In genomic region chr9:73107489-73108069, GRCh38 we compare ENCODE assay signal across 8 cellular contexts. TPM values are rescaled to one million over a fixed set of nuclear protein-coding genes. Genes with fewer than 3 reads are reported as not detected.
DNase-seq lines count a peak whose midpoint lies in the region; ATAC-seq and TF ChIP-seq lines count a peak whose summit lies in the region.
"Not testable (repeated sequence)": the region's sequence is repeated elsewhere in the genome, so short reads cannot be mapped to it uniquely, and the experiment has no call there.

No MANE protein-coding gene starts in this region.

- not testable (repeated sequence) for H3K27me3 ChIP-seq in breast epithelium

- not testable (repeated sequence) for H3K4me1 ChIP-seq in breast epithelium

- H3K4me3 ChIP-seq in breast epithelium: not testable (repeated sequence)

- ATAC-seq in GM18873 (IDR thresholded peaks at IDR 0.05; ENCODE audit: low FRiP score, unreplicated experiment) (peak; percentile 71), HG03066 (IDR thresholded peaks at IDR 0.05; ENCODE audit: low read depth, unreplicated experiment) (peak; percentile 97)
- ATAC-seq in activated CD4-positive, CD25-positive, alpha-beta regulatory T cell treated with anti-CD3 and anti-CD28 coated beads, Interleukin-2, amount 50 U/mL, for 24 hours: peak; percentile 51 to 70

- H3K36me3 ChIP-seq in breast epithelium: not testable (repeated sequence)

- TF ChIP-seq POLR2A in breast epithelium (IDR thresholded peaks at IDR 0.05): not testable (repeated sequence)

- not testable (repeated sequence) for H3K27ac ChIP-seq in breast epithelium

- DNase-seq in AG08395 (ENCODE audit: low spot score): peak; percentile 64
- DNase-seq in NCI-H2196 (lab: John Stamatoyannopoulos, UW; ENCODE audit: unreplicated experiment): peak; percentile 47
- peak in 1 of 2 donors; percentile 37 for DNase-seq in breast epithelium (ENCODE audit: low spot score in 2 of 2)
- DNase-seq in inferior parietal cortex (ENCODE audit: extremely low spot score): peak; percentile 49
- peak; percentile 16 to 35 for DNase-seq in stimulated activated CD4-positive, alpha-beta T cell treated with anti-CD3 and anti-CD28 coated beads, Interleukin-1b, Interleukin-23, amount 100 ng/mL, for 1 hour (ENCODE audit: low read depth in 2 of 2)

- intact Hi-C loops in breast epithelium (cut with DNase I; ENCODE audit: low total_unique reads): loop anchor here (5.0 kb wide), 1 partner anchor 70 kb away; no protein-coding TSS in a partner anchor

- not testable (repeated sequence) for H3K9me3 ChIP-seq in breast epithelium

- TF ChIP-seq CTCF in breast epithelium (IDR thresholded peaks at IDR 0.05): peak; percentile 34 to 72 (median 58)

RNA-seq across cellular contexts. Expression of gene ANXA1, which starts 44.1 kb away (rescaled TPM):
- 100 to 1,000 TPM; 364 to 729 (median 628) TPM for total RNA-seq in breast epithelium
